ENCODE assay signal across 8 cellular contexts in genomic region chr16:58024673-58025350, GRCh38. TPM values are rescaled to one million over a fixed set of nuclear protein-coding genes. Genes with fewer than 3 reads are reported as not detected.
DNase-seq lines count a peak whose midpoint lies in the region; ATAC-seq, FAIRE-seq and TF ChIP-seq lines count a peak whose summit lies in the region.

No MANE protein-coding gene starts in this region.

- intact Hi-C loops in right lobe of liver (cut with DNase I), result loop anchor here (5.0 kb wide), 2 partner anchors 92 to 97 kb away; no protein-coding TSS in a partner anchor
- intact Hi-C loops in testis (cut with DNase I; ENCODE audit: low total_unique reads), result loop anchor here (5.0 kb wide), 1 partner anchor 97 kb away; no protein-coding TSS in a partner anchor

- ATAC-seq in right lobe of liver (peak; percentile 61 to 75 (median 70)), HG03025 (IDR thresholded peaks at IDR 0.05; ENCODE audit: low FRiP score, unreplicated experiment) (no peak), HG02571 (IDR thresholded peaks at IDR 0.05; ENCODE audit: unreplicated experiment) (no peak)

- H3K4me1 ChIP-seq in right lobe of liver (peaks cover 0 to 48% (median 21%) of the 10 kb centered on the region in 4 donors), testis (peaks cover 54% of the 10 kb centered on the region)

- no peak for TF ChIP-seq CTCF in bronchial epithelial cell (IDR thresholded peaks at IDR 0.05; ENCODE audit: insufficient read depth, low read length, severe bottlenecking)
- no peak for TF ChIP-seq CTCF in right lobe of liver (IDR thresholded peaks at IDR 0.05)
- no peak for TF ChIP-seq CTCF in testis (IDR thresholded peaks at IDR 0.05)

- no peaks in the 10 kb centered on the region for H3K27me3 ChIP-seq in bronchial epithelial cell (ENCODE audit: control insufficient read depth, insufficient read depth, low read length)
- no peaks in the 10 kb centered on the region for H3K27me3 ChIP-seq in right lobe of liver
- H3K27me3 ChIP-seq in testis, result no peaks in the 10 kb centered on the region

- FAIRE-seq in bronchial epithelial cell (lab: Jason Lieb, UNC), result no peak

- H3K4me3 ChIP-seq in bronchial epithelial cell (ENCODE audit: low read depth, low read length), result peak overlapping the region; percentile 42
- H3K4me3 ChIP-seq in right lobe of liver, result peak overlapping the region; percentile 82 to 93 (median 91)
- peak overlapping the region; percentile 70 to 76 for H3K4me3 ChIP-seq in testis

- no peaks in the 10 kb centered on the region for H3K36me3 ChIP-seq in bronchial epithelial cell (ENCODE audit: control insufficient read depth, insufficient read depth, low read length)
- no peaks in the 10 kb centered on the region for H3K36me3 ChIP-seq in right lobe of liver
- no peaks in the 10 kb centered on the region for H3K36me3 ChIP-seq in testis (ENCODE audit: low read depth, missing control alignments)

- H3K27ac ChIP-seq in right lobe of liver (peak overlapping the region; percentile 55 to 81 (median 68)), testis (peak overlapping the region; percentile 74 to 80), caudate nucleus (ENCODE audit: low read depth, low read length) (no peak overlapping the region)

- TF ChIP-seq POLR2A in right lobe of liver (IDR thresholded peaks at IDR 0.05) (peak; percentile 38), testis (IDR thresholded peaks at IDR 0.05) (no peak)

- H3K9me3 ChIP-seq in right lobe of liver (no peaks in the 10 kb centered on the region), testis (no peaks in the 10 kb centered on the region)

- WGBS in right lobe of liver (ENCODE audit: insufficient coverage, low coverage, low lambda C conversion rate, missing lambda C conversion rate), result 3% methylated on average over 7 of the region's 49 CpGs
- WGBS in testis, 2 donors, result 2 to 3% methylated on average over 17 to 49 of the region's 49 CpGs

- DNase-seq in D341Med (ENCODE audit: low spot score), result peak; percentile 22
- DNase-seq in NCI-H774 (lab: John Stamatoyannopoulos, UW), result peak; percentile 42
- DNase-seq in bronchial epithelial cell (ENCODE audit: low read depth), result peak; percentile 8
- peak; percentile 91 to 95 (median 95) for DNase-seq in right lobe of liver
- DNase-seq in testis, result peak; percentile 56
- DNase-seq in caudate nucleus (lab: John Stamatoyannopoulos, UW), result no peak

RNA-seq across cellular contexts. Expression of gene MMP15, which starts 0.7 kb away (rescaled TPM):
- total RNA-seq in bronchial epithelial cell (7.9 and 8.4 TPM in 2 replicates), right lobe of liver (10 to 100 TPM; 22.3 to 76.0 (median 35.2) TPM), testis (100 to 1,000 TPM; 194 to 300 TPM)
- 80.6 TPM for polyA plus RNA-seq in testis (ENCODE audit: insufficient read depth, low read depth, low replicate concordance)

RNA-seq across cellular contexts. Expression of gene USB1, which starts 23.6 kb away (rescaled TPM):
- 25.5 and 29.5 TPM in 2 replicates for total RNA-seq in bronchial epithelial cell
- 10 to 100 TPM; 20.6 to 63.3 (median 25.9) TPM for total RNA-seq in right lobe of liver
- 10 to 100 TPM; 62.4 to 63.7 TPM for total RNA-seq in testis
- polyA plus RNA-seq in testis (ENCODE audit: insufficient read depth, low read depth, low replicate concordance), result 39.7 TPM

RNA-seq across cellular contexts. Expression of gene ZNF319, which starts 24.3 kb away (rescaled TPM):
- total RNA-seq in bronchial epithelial cell (2.4 and 3.8 TPM in 2 replicates), right lobe of liver (1 to 10 TPM; 2.5 to 4.9 (median 3.4) TPM), testis (10 to 100 TPM; 11.2 to 12.1 TPM)
- polyA plus RNA-seq in testis (ENCODE audit: insufficient read depth, low read depth, low replicate concordance), result 10.4 TPM

RNA-seq across cellular contexts. Expression of gene CNGB1, which starts 53.9 kb away (rescaled TPM):
- total RNA-seq in bronchial epithelial cell, result under 0.01 and 0.26 TPM in 2 replicates
- total RNA-seq in right lobe of liver, result not detected
- 1 to 10 TPM in 1 of 2 donors, under 1 TPM in 1; 0.87 to 1.2 TPM for total RNA-seq in testis
- polyA plus RNA-seq in testis (ENCODE audit: insufficient read depth, low read depth, low replicate concordance), result 0.76 TPM

Comparison
In these comparisons a context has a peak if more than half of its experiments do, and no peak if none do; other contexts are left out.
1. DNase-seq: peak in D341Med (single experiment), NCI-H774 (single experiment), bronchial epithelial cell (single experiment), right lobe of liver (3 of 3) and testis (single experiment); none in caudate nucleus (0 of 61).
2. ATAC-seq: peak in right lobe of liver (4 of 4); none in HG03025 (single experiment) and HG02571 (single experiment).
3. Peak in every context shown above with its lines, with median percentiles within 50 percentile points of each other: H3K4me3 ChIP-seq.